ENCODE assay signal across 30 cellular contexts in genomic region chr15:72851586-72851985, GRCh38.
"Had no signal": no experiment of that assay in that cellular context is flagged by ENCODE, and none has a peak within 500 bp of the region (broad histone marks: within the 10 kb centered on the region; RNA-seq: fewer than 3 reads in every experiment).

No MANE protein-coding gene starts in this region.

- H3K36me3 Mint-ChIP-seq: naive thymus-derived CD8-positive, alpha-beta T cell; stimulated activated naive B cell treated with anti-CD40 and anti-IgM and Interleukin-4, amounts not matched to agents 10 μg/mL and 1 μg/mL and 100 μg/mL, for 72 hours had no signal

- H3K4me1 ChIP-seq: left lung, lower lobe of right lung, pancreas, prostate gland, stomach, thyroid gland, transverse colon, upper lobe of right lung had no signal

- ATAC-seq: left lung; lower lobe of right lung; naive thymus-derived CD8-positive, alpha-beta T cell; pancreas; sciatic nerve; stimulated activated naive B cell treated with anti-CD40 and anti-IgM and Interleukin-4, amounts not matched to agents 10 μg/mL and 1 μg/mL and 100 μg/mL, for 72 hours; stimulated activated naive CD8-positive, alpha-beta T cell treated with anti-CD3 and anti-CD28 coated beads, Interleukin-15, Interleukin-2, amounts not matched to agents 100 U/mL and 50 U/mL, for 24 hours; upper lobe of right lung had no signal

- H3K9me3 ChIP-seq: left lung, lower lobe of right lung, pancreas, prostate gland, stomach, testis, thyroid gland, transverse colon, upper lobe of right lung had no signal

- H3K27ac ChIP-seq: left lung, lower lobe of right lung, pancreas, prostate gland, skin epidermis, stomach, testis, thyroid gland, transverse colon, upper lobe of right lung had no signal

- H3K36me3 ChIP-seq: left lung, lower lobe of right lung, pancreas, prostate gland, stomach, thyroid gland, transverse colon, upper lobe of right lung had no signal

- H3K27ac Mint-ChIP-seq: stimulated activated naive B cell treated with anti-CD40 and anti-IgM and Interleukin-4, amounts not matched to agents 10 μg/mL and 1 μg/mL and 100 μg/mL, for 72 hours had no signal

- H3K4me3 ChIP-seq: left lung, lower lobe of right lung, pancreas, prostate gland, skin epidermis, stomach, testis, thyroid gland, transverse colon, upper lobe of right lung had no signal

- DNase-seq: hippocampal formation; kidney glomerular epithelial cell; left cardiac atrium; left lung; lower lobe of right lung; mammary epithelial cell; mesenchymal stem cell; naive thymus-derived CD8-positive, alpha-beta T cell; nucleus accumbens; pancreas; posterior cingulate gyrus; retina; stimulated activated CD4-positive, alpha-beta T cell treated with anti-CD3 and anti-CD28 coated beads, Interleukin-12 subunit alpha, Interleukin-12 subunit beta, amount 100 ng/mL, for 4 hours; stimulated activated CD4-positive, alpha-beta T cell treated with anti-CD3 and anti-CD28 coated beads, Interleukin-15, amount 100 ng/mL, for 24 hours; stimulated activated CD4-positive, alpha-beta T cell treated with anti-CD3 and anti-CD28 coated beads, Interleukin-2, amount 100 ng/mL, for 24 hours; stimulated activated CD4-positive, alpha-beta T cell treated with anti-CD3 and anti-CD28 coated beads, Interleukin-4, amount 100 ng/mL, for 1 hour; stimulated activated naive B cell treated with anti-CD40 and anti-IgM and Interleukin-4, amounts not matched to agents 10 μg/mL and 1 μg/mL and 100 μg/mL, for 72 hours; stimulated activated naive CD8-positive, alpha-beta T cell treated with anti-CD3 and anti-CD28 coated beads, Interleukin-15, Interleukin-2, amounts not matched to agents 100 U/mL and 50 U/mL, for 24 hours; stomach; thyroid gland; transverse colon; upper lobe of right lung had no signal

- FAIRE-seq: keratinocyte, pancreas, urothelium cell line had no signal

- H3K4me3 Mint-ChIP-seq: naive thymus-derived CD8-positive, alpha-beta T cell; neural crest cell; stimulated activated naive B cell treated with anti-CD40 and anti-IgM and Interleukin-4, amounts not matched to agents 10 μg/mL and 1 μg/mL and 100 μg/mL, for 72 hours had no signal

- H3K9me3 Mint-ChIP-seq: naive thymus-derived CD8-positive, alpha-beta T cell; nephron; stimulated activated naive B cell treated with anti-CD40 and anti-IgM and Interleukin-4, amounts not matched to agents 10 μg/mL and 1 μg/mL and 100 μg/mL, for 72 hours had no signal

- H3K27me3 ChIP-seq: pancreas, testis, thyroid gland, transverse colon, upper lobe of right lung had no signal

- H3K4me1 Mint-ChIP-seq: naive thymus-derived CD8-positive, alpha-beta T cell; stimulated activated naive B cell treated with anti-CD40 and anti-IgM and Interleukin-4, amounts not matched to agents 10 μg/mL and 1 μg/mL and 100 μg/mL, for 72 hours had no signal
